8 cellular contexts compared by ENCODE assay signal in the genomic region with DNA sequence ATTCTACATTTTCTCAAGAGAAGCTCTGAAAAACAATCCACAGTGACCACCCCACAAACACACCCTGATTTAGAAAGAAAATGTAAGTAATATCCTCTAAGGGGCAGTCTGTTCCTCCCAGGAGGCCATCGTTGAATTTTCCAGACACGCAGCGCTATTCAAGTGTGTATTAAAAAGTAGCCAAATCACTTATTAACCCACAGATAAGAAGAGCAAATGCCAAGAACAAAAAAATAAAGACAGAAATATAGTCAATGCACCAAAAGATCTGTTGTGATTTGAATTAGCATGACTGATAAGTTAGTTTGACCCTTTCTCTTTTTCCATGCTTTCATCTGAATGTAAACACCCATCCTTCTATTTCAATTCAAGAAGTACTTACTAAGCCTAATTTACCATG.
"Had no signal": no experiment of that assay in that cellular context is flagged by ENCODE, and none has a peak within 500 bp of the region (broad histone marks: within the 10 kb centered on the region; RNA-seq: fewer than 3 reads in every experiment).

No MANE protein-coding gene starts in this region.

- H3K36me3 ChIP-seq: HAP-1 had no signal

- H3K9me3 ChIP-seq: HAP-1 had no signal

- DNase-seq: GM23248, GOT3, HFFc6 had no signal

- H3K4me1 ChIP-seq: HAP-1 had no signal

- H3K9ac ChIP-seq: GM23248 had no signal

- H3K36me3 Mint-ChIP-seq: IgD-negative memory B cell had no signal

- H3K27ac ChIP-seq: GM23248, HL-60 had no signal

- H3K4me3 Mint-ChIP-seq: HFFc6, IgD-negative memory B cell had no signal

- ATAC-seq: HCT116, HepG2 had no signal

- H3K27ac Mint-ChIP-seq: HFFc6, IgD-negative memory B cell had no signal

- H3K4me3 ChIP-seq: GM23248, HAP-1 had no signal
